ENCODE assay signal across 8 cellular contexts in the genomic region with DNA sequence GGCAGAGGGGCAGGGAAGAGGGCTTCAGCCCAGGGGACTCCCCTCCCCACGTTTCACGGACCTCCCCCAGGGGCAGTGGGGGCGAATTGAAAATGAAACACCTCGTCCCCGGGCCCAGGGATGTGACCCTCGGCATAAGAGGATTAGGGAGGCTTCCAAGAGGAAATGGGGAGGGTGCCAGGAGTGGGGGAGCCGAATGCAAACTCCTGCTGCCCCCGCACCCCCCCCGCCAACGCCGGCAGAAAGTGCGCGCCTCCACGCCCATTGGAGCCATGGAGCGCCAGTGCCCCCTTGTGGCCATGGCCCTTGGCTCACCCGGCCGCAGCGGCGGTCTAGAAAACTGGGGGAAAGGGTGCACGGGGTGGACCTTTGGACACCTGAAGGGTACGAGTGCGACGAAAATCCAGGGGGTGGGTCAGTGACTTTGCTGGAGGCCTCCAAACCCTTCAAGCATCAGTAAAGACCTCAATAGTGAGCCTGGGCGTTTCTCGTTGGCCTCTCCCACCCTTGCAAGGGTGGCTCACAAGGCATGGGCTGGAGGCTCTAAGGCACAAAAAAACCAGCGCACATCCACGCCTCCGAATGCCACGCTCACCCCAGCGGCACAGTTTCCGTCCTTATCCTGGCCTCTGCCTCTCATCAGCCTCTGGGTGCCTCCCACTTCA.
A peak's percentile ranks its signal among the peaks of the same experiment; 100 is the strongest.
DNase-seq lines count a peak whose midpoint lies in the region; ATAC-seq and TF ChIP-seq lines count a peak whose summit lies in the region.

No MANE protein-coding gene starts in this region.

- H3K9me3 Mint-ChIP-seq in activated naive CD4-positive, alpha-beta T cell treated with anti-CD3 and anti-CD28 coated beads, Interleukin-2, amount 10 ng/mL, durations not matched to agents 7 days and 5 days = no peaks in the 10 kb centered on the region

- ATAC-seq in HG02884 (IDR thresholded peaks at IDR 0.05; ENCODE audit: unreplicated experiment) (peak; percentile 59), Right ventricle myocardium superior (ENCODE audit: poor library complexity) (peak; percentile 93), upper lobe of left lung (ENCODE audit: low FRiP score in 2 of 2) (peak; percentile 34 to 90), GM19467 (IDR thresholded peaks at IDR 0.05; ENCODE audit: unreplicated experiment) (no peak)

- no peaks in the 10 kb centered on the region for H3K36me3 ChIP-seq in upper lobe of left lung

- CTCF ChIA-PET in activated naive CD4-positive, alpha-beta T cell treated with anti-CD3 and anti-CD28 coated beads, Interleukin-2, amount 10 ng/mL, durations not matched to agents 7 days and 5 days (lab: Charles Lee) = no interaction called here

- H3K9me3 ChIP-seq in upper lobe of left lung = no peaks in the 10 kb centered on the region

- no peaks in the 10 kb centered on the region for H3K4me1 Mint-ChIP-seq in activated naive CD4-positive, alpha-beta T cell treated with anti-CD3 and anti-CD28 coated beads, Interleukin-2, amount 10 ng/mL, durations not matched to agents 7 days and 5 days

- H3K4me3 Mint-ChIP-seq in activated naive CD4-positive, alpha-beta T cell treated with anti-CD3 and anti-CD28 coated beads, Interleukin-2, amount 10 ng/mL, durations not matched to agents 7 days and 5 days = peak overlapping the region; percentile 5

- TF ChIP-seq POLR2A in upper lobe of left lung (IDR thresholded peaks at IDR 0.05) = no peak

- H3K27me3 ChIP-seq in upper lobe of left lung = no peaks in the 10 kb centered on the region

- H3K27ac ChIP-seq in upper lobe of left lung = peak overlapping the region in 2 of 4 donors; percentile 48 to 63

- intact Hi-C loops in Right ventricle myocardium superior (cut with DNase I) = loop anchor here (5.0 to 10.0 kb wide), 4 partner anchors 61 to 459 kb away; a partner anchor contains a TSS
- intact Hi-C loops in posterior cingulate gyrus (cut with DNase I) = loop anchor here (1.0 to 10.0 kb wide), 2 partner anchors 51 to 459 kb away; no protein-coding TSS in a partner anchor

- TF ChIP-seq CTCF in upper lobe of left lung (IDR thresholded peaks at IDR 0.05) = peak; percentile 78 to 89 (median 86)

- H3K4me3 ChIP-seq in upper lobe of left lung = peak overlapping the region in 3 of 4 donors; percentile 27 to 47 (median 47)

- DNase-seq in GDM1 (lab: John Stamatoyannopoulos, UW) = peak; percentile 7
- DNase-seq in RPMI7951 (ENCODE audit: low read depth) = peak; percentile 30
- peak; percentile 63 for DNase-seq in activated naive CD4-positive, alpha-beta T cell treated with anti-CD3 and anti-CD28 coated beads, Interleukin-2, amount 10 ng/mL, durations not matched to agents 7 days and 5 days
- DNase-seq in Right ventricle myocardium superior = peak; percentile 79
- DNase-seq in posterior cingulate gyrus = peak in 9 of 10 donors; percentile 32 to 92 (median 60)
- DNase-seq in upper lobe of left lung = peak; percentile 54 to 91

- no peak overlapping the region for H3K27ac Mint-ChIP-seq in activated naive CD4-positive, alpha-beta T cell treated with anti-CD3 and anti-CD28 coated beads, Interleukin-2, amount 10 ng/mL, durations not matched to agents 7 days and 5 days

- H3K4me1 ChIP-seq in upper lobe of left lung = peaks cover 3 to 16% (median 14%) of the 10 kb centered on the region in 4 donors

- TF ChIP-seq EP300 in upper lobe of left lung (IDR thresholded peaks at IDR 0.05) = no peak

- WGBS in upper lobe of left lung, 2 donors = 1 to 12% methylated on average over 13 to 31 of the region's 31 CpGs

- no peaks in the 10 kb centered on the region for H3K36me3 Mint-ChIP-seq in activated naive CD4-positive, alpha-beta T cell treated with anti-CD3 and anti-CD28 coated beads, Interleukin-2, amount 10 ng/mL, durations not matched to agents 7 days and 5 days

- no peaks in the 10 kb centered on the region for H3K27me3 Mint-ChIP-seq in activated naive CD4-positive, alpha-beta T cell treated with anti-CD3 and anti-CD28 coated beads, Interleukin-2, amount 10 ng/mL, durations not matched to agents 7 days and 5 days

Comparison
In these comparisons a context has a peak if more than half of its experiments do, and no peak if none do; other contexts are left out.
1. DNase-seq: peak in every context shown above with its lines; median percentile 79 in Right ventricle myocardium superior; 72 in upper lobe of left lung; 63 in activated naive CD4-positive, alpha-beta T cell treated with anti-CD3 and anti-CD28 coated beads, Interleukin-2, amount 10 ng/mL, durations not matched to agents 7 days and 5 days; 60 in posterior cingulate gyrus; 30 in RPMI7951; 7 in GDM1.